ENCODE assay signal across 2 cellular contexts in the genomic region with DNA sequence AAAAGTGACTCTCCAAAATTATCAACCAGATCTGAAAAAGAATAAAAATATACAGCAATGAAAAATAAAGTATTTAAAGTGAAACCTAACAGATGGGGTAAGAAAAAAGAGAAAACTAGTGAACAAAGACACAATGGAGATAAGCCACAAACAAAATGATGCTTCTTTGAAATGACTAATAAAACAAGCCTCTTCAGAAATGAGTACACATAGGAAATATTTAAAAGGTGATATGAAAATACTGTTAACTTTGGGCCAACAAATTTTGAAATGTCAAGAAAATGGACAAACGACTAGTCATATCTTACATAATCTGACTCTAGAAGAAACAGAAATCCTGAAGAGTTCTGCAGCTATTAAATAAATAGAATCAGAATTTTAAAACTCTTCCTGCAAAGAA.
TF ChIP-seq lines count a peak whose summit lies in the region.

No MANE protein-coding gene starts in this region.

TF ChIP-seq in GM12878, 131 proteins besides CTCF, POLR2A, EP300 and RAD21:
- no peak for TF ChIP-seq SRF (IDR thresholded peaks at IDR 0.05; ENCODE audit: low read depth in 2 of 2, low read length in 2 of 2)
- peak; percentile 30; the same call in 1 of the 2 replicates for TF ChIP-seq RUNX3 (IDR thresholded peaks at IDR 0.05; ENCODE audit: low read length)
- TF ChIP-seq JUNB (IDR thresholded peaks at IDR 0.05): peak; percentile 63
- peak; percentile 43; the same call in 1 of the 2 replicates for TF ChIP-seq NFIC (IDR thresholded peaks at IDR 0.05; ENCODE audit: low read depth, low read length)

TF ChIP-seq in HepG2, 621 proteins besides CTCF, POLR2A, EP300 and RAD21:
- TF ChIP-seq ZNF263 (CRISPR knock-in tag; IDR thresholded peaks at IDR 0.05) (no peak), ARNTL (CRISPR knock-in tag; IDR thresholded peaks at IDR 0.05) (no peak), ZNF670 (CRISPR knock-in tag; IDR thresholded peaks at IDR 0.05; ENCODE audit: borderline replicate concordance) (no peak), MLXIP (CRISPR knock-in tag; IDR thresholded peaks at IDR 0.05; ENCODE audit: borderline replicate concordance) (no peak), ZMAT3 (CRISPR knock-in tag; conservative IDR thresholded peaks at IDR 0.05) (no peak), CEBPZ (IDR thresholded peaks at IDR 0.05; ENCODE audit: low read length) (no peak), ZKSCAN5 (CRISPR knock-in tag; IDR thresholded peaks at IDR 0.05) (no peak), NFRKB (IDR thresholded peaks at IDR 0.05) (no peak), ZNF235 (CRISPR knock-in tag; IDR thresholded peaks at IDR 0.05; ENCODE audit: borderline replicate concordance) (no peak), NFKB2 (CRISPR knock-in tag; IDR thresholded peaks at IDR 0.05; ENCODE audit: borderline replicate concordance) (no peak)
- TF ChIP-seq, protein P1, sequence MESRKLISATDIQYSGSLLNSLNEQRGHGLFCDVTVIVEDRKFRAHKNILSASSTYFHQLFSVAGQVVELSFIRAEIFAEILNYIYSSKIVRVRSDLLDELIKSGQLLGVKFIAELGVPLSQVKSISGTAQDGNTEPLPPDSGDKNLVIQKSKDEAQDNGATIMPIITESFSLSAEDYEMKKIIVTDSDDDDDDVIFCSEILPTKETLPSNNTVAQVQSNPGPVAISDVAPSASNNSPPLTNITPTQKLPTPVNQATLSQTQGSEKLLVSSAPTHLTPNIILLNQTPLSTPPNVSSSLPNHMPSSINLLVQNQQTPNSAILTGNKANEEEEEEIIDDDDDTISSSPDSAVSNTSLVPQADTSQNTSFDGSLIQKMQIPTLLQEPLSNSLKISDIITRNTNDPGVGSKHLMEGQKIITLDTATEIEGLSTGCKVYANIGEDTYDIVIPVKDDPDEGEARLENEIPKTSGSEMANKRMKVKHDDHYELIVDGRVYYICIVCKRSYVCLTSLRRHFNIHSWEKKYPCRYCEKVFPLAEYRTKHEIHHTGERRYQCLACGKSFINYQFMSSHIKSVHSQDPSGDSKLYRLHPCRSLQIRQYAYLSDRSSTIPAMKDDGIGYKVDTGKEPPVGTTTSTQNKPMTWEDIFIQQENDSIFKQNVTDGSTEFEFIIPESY (CRISPR knock-in tag; IDR thresholded peaks at IDR 0.05): no peak
